1 cellular context compared by ENCODE assay signal in genomic region chr18:9870431-9871023, GRCh38.
TF ChIP-seq lines count a peak whose summit lies in the region.

No MANE protein-coding gene starts in this region.

TF ChIP-seq in SK-N-SH treated with all-trans-retinoic acid at 6 μM for 48 hours, 23 proteins besides CTCF, POLR2A, EP300 and RAD21 (continued from another document):
- TF ChIP-seq PATZ1 (CRISPR knock-in tag; IDR thresholded peaks at IDR 0.05; ENCODE audit: borderline replicate concordance) (no peak), ZNF565 (CRISPR knock-in tag; conservative IDR thresholded peaks at IDR 0.05; ENCODE audit: low read depth) (no peak), TOX (CRISPR knock-in tag; IDR thresholded peaks at IDR 0.05; ENCODE audit: borderline replicate concordance) (no peak), CREB5 (CRISPR knock-in tag; IDR thresholded peaks at IDR 0.05; ENCODE audit: low read depth) (no peak), CSDC2 (CRISPR knock-in tag; IDR thresholded peaks at IDR 0.05) (no peak), ZNF70 (CRISPR knock-in tag; IDR thresholded peaks at IDR 0.05) (no peak)
